Comparison of ENCODE assay signal across 7 cellular contexts in genomic region chr12:57604454-57605307, GRCh38. TPM values are rescaled to one million over a fixed set of nuclear protein-coding genes. Genes with fewer than 3 reads are reported as not detected.
DNase-seq lines count a peak whose midpoint lies in the region; ATAC-seq and TF ChIP-seq lines count a peak whose summit lies in the region.

Gene DTX3, plus strand, starts transcription at chr12:57604824. Its CDS starts 1,694 bp downstream, at chr12:57606518.

- H3K4me1 ChIP-seq in HUES48 (ENCODE audit: control insufficient read depth, insufficient read depth, low read length) (peaks cover 31% of the 10 kb centered on the region), endocrine pancreas (ENCODE audit: control insufficient read depth, insufficient read depth, low read length) (no peaks in the 10 kb centered on the region)

- peak within 1 kb of the TSS; percentile 79 for H3K4me3 Mint-ChIP-seq in activated B cell treated with CpG ODN at 0.5 μM for 24 hours

- peak within 1 kb of the TSS; percentile 68 for H3K27ac ChIP-seq in HUES48 (ENCODE audit: low read depth, low read length)

- peak; percentile 28 for TF ChIP-seq POLR2A in GM15510 (IDR thresholded peaks at IDR 0.05; ENCODE audit: borderline replicate concordance, extremely low read depth, insufficient read length)

- TF ChIP-seq CTCF in activated B cell treated with CpG ODN at 0.5 μM for 24 hours (IDR thresholded peaks at IDR 0.05): no peak

- DNase-seq in activated B cell treated with CpG ODN at 0.5 μM for 24 hours (no peak), mesenteric fat pad (ENCODE audit: low spot score) (peak; percentile 71), superior temporal gyrus (ENCODE audit: extremely low spot score) (peak; percentile 73)

- H3K9me3 Mint-ChIP-seq in activated B cell treated with CpG ODN at 0.5 μM for 24 hours: no peaks in the 10 kb centered on the region

- H3K27me3 ChIP-seq in HUES48 (ENCODE audit: control insufficient read depth, insufficient read depth, low read length) (no peaks in the 10 kb centered on the region), endocrine pancreas (ENCODE audit: control insufficient read depth, insufficient read depth, low read length) (no peaks in the 10 kb centered on the region)

- peak; percentile 61 for ATAC-seq in activated B cell treated with CpG ODN at 0.5 μM for 24 hours (ENCODE audit: low read depth)
- ATAC-seq in HG02571 (IDR thresholded peaks at IDR 0.05; ENCODE audit: unreplicated experiment): no peak

- POLR2A ChIA-PET in activated B cell treated with CpG ODN at 0.5 μM for 24 hours (lab: Charles Lee): interaction anchor here (1.1 to 1.3 kb wide), 3 partner anchors 11 to 118 kb away, joined by 3 to 5 read pairs (median 4); partner anchors contain the start of gene PIP4K2C

- intact Hi-C loops in activated B cell treated with CpG ODN at 0.5 μM for 24 hours (cut with micrococcal nuclease): loop anchor here (1.0 kb wide), 2 partner anchors 10 to 13 kb away; partner anchors contain the start of gene PIP4K2C

- peaks cover 16% of the 10 kb centered on the region for H3K4me1 Mint-ChIP-seq in activated B cell treated with CpG ODN at 0.5 μM for 24 hours

- no peaks in the 10 kb centered on the region for H3K9me3 ChIP-seq in HUES48 (ENCODE audit: control insufficient read depth, insufficient read depth, low read length)
- no peaks in the 10 kb centered on the region for H3K9me3 ChIP-seq in endocrine pancreas (ENCODE audit: control insufficient read depth, low read length)

- peak within 1 kb of the TSS; percentile 92 for H3K4me3 ChIP-seq in HUES48 (ENCODE audit: low read depth, low read length)
- H3K4me3 ChIP-seq in endocrine pancreas (ENCODE audit: control insufficient read depth, insufficient read depth, low read length): peak within 1 kb of the TSS; percentile 54

- CTCF ChIA-PET in activated B cell treated with CpG ODN at 0.5 μM for 24 hours (lab: Charles Lee): no interaction called here

- peaks cover 34% of the 10 kb centered on the region for H3K27me3 Mint-ChIP-seq in activated B cell treated with CpG ODN at 0.5 μM for 24 hours

- no peak within 1 kb of the TSS for H3K27ac Mint-ChIP-seq in activated B cell treated with CpG ODN at 0.5 μM for 24 hours

- peak within 1 kb of the TSS; percentile 81 for H3K9ac ChIP-seq in HUES48 (ENCODE audit: low read depth, low read length)
- H3K9ac ChIP-seq in endocrine pancreas (ENCODE audit: control insufficient read depth, insufficient read depth, low read length): peak within 1 kb of the TSS; percentile 82

- H3K36me3 ChIP-seq in HUES48 (ENCODE audit: control insufficient read depth, insufficient read depth, low read length) (peaks cover 51% of the 10 kb centered on the region), endocrine pancreas (ENCODE audit: control insufficient read depth, insufficient read depth, low read length) (peaks cover 4% of the 10 kb centered on the region)

- H3K36me3 Mint-ChIP-seq in activated B cell treated with CpG ODN at 0.5 μM for 24 hours (ENCODE audit: low read depth): peaks cover 31% of the 10 kb centered on the region

RNA-seq across cellular contexts. Expression of gene DTX3, which starts in this region (rescaled TPM):
- total RNA-seq in activated B cell treated with CpG ODN at 0.5 μM for 24 hours (3.7 and 3.9 TPM in 2 replicates), mesenteric fat pad (7.2 TPM)
